ENCODE assay signal across 11 cellular contexts in the genomic region with DNA sequence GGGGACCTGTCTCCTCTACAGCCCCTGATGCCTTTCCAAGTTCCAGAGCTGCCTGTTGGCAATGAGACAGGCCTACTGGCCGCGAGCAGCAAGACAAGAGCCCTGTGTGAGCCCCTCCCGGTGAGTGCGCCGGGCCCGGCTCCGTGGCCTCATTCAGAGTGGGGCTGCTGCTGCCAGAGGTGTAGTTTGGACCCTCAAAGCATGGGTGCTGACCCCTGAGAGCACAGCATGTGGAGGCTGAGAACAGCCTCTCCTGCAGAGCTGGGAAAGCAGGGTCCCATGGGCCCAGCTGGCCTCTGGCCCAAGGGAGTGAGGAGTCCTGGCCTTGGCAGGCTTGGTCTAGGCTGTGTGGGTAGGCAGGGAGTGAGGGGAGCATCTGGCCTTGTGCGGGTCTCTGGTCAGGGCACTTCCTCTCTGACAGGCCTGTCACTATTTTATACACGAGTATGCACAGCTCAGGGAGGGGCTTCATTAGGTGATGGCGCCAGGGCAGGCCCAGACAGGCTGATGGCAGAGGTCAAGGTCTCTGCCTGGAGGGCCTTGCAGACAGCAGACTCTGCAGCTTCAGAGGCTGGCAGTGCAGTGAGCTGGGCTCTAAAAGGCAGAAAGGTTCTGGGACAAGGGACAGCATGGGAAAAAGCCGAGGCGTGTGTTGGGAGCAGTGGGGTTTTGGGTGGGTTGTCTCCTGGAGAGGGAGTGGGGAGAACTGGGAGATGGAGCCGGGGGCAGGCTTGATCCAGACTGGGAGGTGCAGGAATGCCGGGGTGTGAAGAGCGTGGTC. TPM values are rescaled to one million over a fixed set of nuclear protein-coding genes. Genes with fewer than 3 reads are reported as not detected.
DNase-seq lines count a peak whose midpoint lies in the region; ATAC-seq and TF ChIP-seq lines count a peak whose summit lies in the region.
"Had no signal": no experiment of that assay in that cellular context is flagged by ENCODE, and none has a peak within 500 bp of the region (broad histone marks: within the 10 kb centered on the region; RNA-seq: fewer than 3 reads in every experiment).

No MANE protein-coding gene starts in this region.

- no peak for ATAC-seq in T-cell (replicated peaks in 1 of 4)
- ATAC-seq in stimulated activated naive B cell treated with anti-CD40 and anti-IgM and Interleukin-4, amounts not matched to agents 10 μg/mL and 1 μg/mL and 100 μg/mL, for 72 hours (replicated peaks), result peak in 1 of 2 donors; percentile 24

- intact Hi-C loops in activated CD4-positive, alpha-beta T cell treated with anti-CD3 and anti-CD28 coated beads, Interleukin-2, amount 10 ng/mL, durations not matched to agents 24 days and 14 days (cut with micrococcal nuclease), result loop anchor here (5.0 kb wide), 1 partner anchor 32 kb away; no protein-coding TSS in a partner anchor
- intact Hi-C loops in cardiac septum (cut with DNase I) (no loop called here), uterus (cut with DNase I; ENCODE audit: low total_unique reads) (no loop called here)

- no peaks in the 10 kb centered on the region for H3K27me3 Mint-ChIP-seq in activated CD4-positive, alpha-beta T cell treated with anti-CD3 and anti-CD28 coated beads, Interleukin-2, amount 10 ng/mL, durations not matched to agents 24 days and 14 days
- no peaks in the 10 kb centered on the region for H3K27me3 Mint-ChIP-seq in T-cell
- H3K27me3 Mint-ChIP-seq in stimulated activated naive B cell treated with anti-CD40 and anti-IgM and Interleukin-4, amounts not matched to agents 10 μg/mL and 1 μg/mL and 100 μg/mL, for 72 hours, result no peaks in the 10 kb centered on the region

- TF ChIP-seq CTCF in uterus (IDR thresholded peaks at IDR 0.05), result no peak

- no peaks in the 10 kb centered on the region for H3K4me1 ChIP-seq in uterus
- H3K4me1 ChIP-seq: HAP-1, thyroid gland had no signal

- DNase-seq in activated CD4-positive, alpha-beta T cell treated with anti-CD3 and anti-CD28 coated beads, Interleukin-2, amount 10 ng/mL, durations not matched to agents 24 days and 14 days, result no peak
- no peak for DNase-seq in activated CD4-positive, alpha-beta T cell treated with anti-CD3 and anti-CD28 coated beads, Interleukin-2, amount 50 U/mL, for 48 hours
- DNase-seq in T-cell (peak in 4 of 34 experiments; percentile 2 to 22 (median 8)), cardiac septum (ENCODE audit: low spot score) (peak; percentile 71), T1000 (lab: John Stamatoyannopoulos, UW) (no peak), SKM-1 treated with dmso at 0.1 percent for 144 hours (lab: John Stamatoyannopoulos, UW; ENCODE audit: unreplicated experiment) (no peak), uterus (no peak)
- no peak for DNase-seq in stimulated activated naive B cell treated with anti-CD40 and anti-IgM and Interleukin-4, amounts not matched to agents 10 μg/mL and 1 μg/mL and 100 μg/mL, for 72 hours
- DNase-seq: mesendoderm, thyroid gland had no signal

- no peaks in the 10 kb centered on the region for H3K36me3 ChIP-seq in uterus

- no peak overlapping the region for H3K4me3 ChIP-seq in uterus
- H3K4me3 ChIP-seq: HAP-1, thyroid gland had no signal

- no peak overlapping the region for H3K4me3 Mint-ChIP-seq in activated CD4-positive, alpha-beta T cell treated with anti-CD3 and anti-CD28 coated beads, Interleukin-2, amount 10 ng/mL, durations not matched to agents 24 days and 14 days
- H3K4me3 Mint-ChIP-seq in T-cell, result no peak overlapping the region
- no peak overlapping the region for H3K4me3 Mint-ChIP-seq in stimulated activated naive B cell treated with anti-CD40 and anti-IgM and Interleukin-4, amounts not matched to agents 10 μg/mL and 1 μg/mL and 100 μg/mL, for 72 hours

- CTCF ChIA-PET in T-cell (lab: Charles Lee), result interaction anchor here in 1 of 2 donors (0.6 kb wide), 1 partner anchor 278 kb away, joined by 6 read pairs; no protein-coding TSS in a partner anchor

- H3K36me3 Mint-ChIP-seq in activated CD4-positive, alpha-beta T cell treated with anti-CD3 and anti-CD28 coated beads, Interleukin-2, amount 10 ng/mL, durations not matched to agents 24 days and 14 days (ENCODE audit: low read depth), result peaks cover 46% of the 10 kb centered on the region
- peaks cover 35% of the 10 kb centered on the region for H3K36me3 Mint-ChIP-seq in T-cell
- H3K36me3 Mint-ChIP-seq in stimulated activated naive B cell treated with anti-CD40 and anti-IgM and Interleukin-4, amounts not matched to agents 10 μg/mL and 1 μg/mL and 100 μg/mL, for 72 hours, result peaks cover 47 to 68% of the 10 kb centered on the region in 2 donors

- no peak for TF ChIP-seq POLR2A in uterus (IDR thresholded peaks at IDR 0.05)

- H3K27ac ChIP-seq in uterus, result no peak overlapping the region
- H3K27ac ChIP-seq: thyroid gland had no signal

- H3K27ac Mint-ChIP-seq in activated CD4-positive, alpha-beta T cell treated with anti-CD3 and anti-CD28 coated beads, Interleukin-2, amount 10 ng/mL, durations not matched to agents 24 days and 14 days, result peak overlapping the region; percentile 58
- peak overlapping the region; percentile 82 for H3K27ac Mint-ChIP-seq in T-cell
- peak overlapping the region; percentile 83 for H3K27ac Mint-ChIP-seq in stimulated activated naive B cell treated with anti-CD40 and anti-IgM and Interleukin-4, amounts not matched to agents 10 μg/mL and 1 μg/mL and 100 μg/mL, for 72 hours

- H3K9me3 ChIP-seq in uterus, result no peaks in the 10 kb centered on the region
- H3K9me3 ChIP-seq: HAP-1, thyroid gland had no signal

- no peaks in the 10 kb centered on the region for H3K9me3 Mint-ChIP-seq in activated CD4-positive, alpha-beta T cell treated with anti-CD3 and anti-CD28 coated beads, Interleukin-2, amount 10 ng/mL, durations not matched to agents 24 days and 14 days
- no peaks in the 10 kb centered on the region for H3K9me3 Mint-ChIP-seq in T-cell
- no peaks in the 10 kb centered on the region for H3K9me3 Mint-ChIP-seq in stimulated activated naive B cell treated with anti-CD40 and anti-IgM and Interleukin-4, amounts not matched to agents 10 μg/mL and 1 μg/mL and 100 μg/mL, for 72 hours

- H3K4me1 Mint-ChIP-seq in activated CD4-positive, alpha-beta T cell treated with anti-CD3 and anti-CD28 coated beads, Interleukin-2, amount 10 ng/mL, durations not matched to agents 24 days and 14 days, result peaks cover 21% of the 10 kb centered on the region
- H3K4me1 Mint-ChIP-seq in T-cell, result peaks cover 20 to 32% (median 28%) of the 10 kb centered on the region in 3 donors
- peaks cover 12 to 27% of the 10 kb centered on the region in 2 donors for H3K4me1 Mint-ChIP-seq in stimulated activated naive B cell treated with anti-CD40 and anti-IgM and Interleukin-4, amounts not matched to agents 10 μg/mL and 1 μg/mL and 100 μg/mL, for 72 hours

- POLR2A ChIA-PET in T-cell (lab: Charles Lee), result no interaction called here

- no peaks in the 10 kb centered on the region for H3K27me3 ChIP-seq in uterus
- H3K27me3 ChIP-seq: thyroid gland had no signal

RNA-seq across cellular contexts. Expression of gene ADCY7, which starts 43.4 kb away (rescaled TPM):
- total RNA-seq in activated CD4-positive, alpha-beta T cell treated with anti-CD3 and anti-CD28 coated beads, Interleukin-2, amount 10 ng/mL, durations not matched to agents 24 days and 14 days, result 85.6 and 86.2 TPM in 2 replicates
- total RNA-seq in T-cell (100 to 1,000 TPM; 201 to 314 (median 278) TPM), cardiac septum (6.2 TPM), uterus (10 to 100 TPM in 1 of 4 donors, 1 to 10 TPM in 3; 3.3 to 25.9 (median 6.6) TPM)

RNA-seq across cellular contexts. Expression of gene BRD7, which starts 59.1 kb away (rescaled TPM):
- total RNA-seq in activated CD4-positive, alpha-beta T cell treated with anti-CD3 and anti-CD28 coated beads, Interleukin-2, amount 10 ng/mL, durations not matched to agents 24 days and 14 days, result 92.7 and 98.8 TPM in 2 replicates
- total RNA-seq in T-cell, result 100 to 1,000 TPM in 1 of 5 donors, 10 to 100 TPM in 4; 62.9 to 115 (median 75.4) TPM
- total RNA-seq in cardiac septum, result 53.4 TPM
- 10 to 100 TPM; 26.9 to 74.8 (median 40.3) TPM for total RNA-seq in uterus
